ENCODE assay signal across 20 cellular contexts in the genomic region with DNA sequence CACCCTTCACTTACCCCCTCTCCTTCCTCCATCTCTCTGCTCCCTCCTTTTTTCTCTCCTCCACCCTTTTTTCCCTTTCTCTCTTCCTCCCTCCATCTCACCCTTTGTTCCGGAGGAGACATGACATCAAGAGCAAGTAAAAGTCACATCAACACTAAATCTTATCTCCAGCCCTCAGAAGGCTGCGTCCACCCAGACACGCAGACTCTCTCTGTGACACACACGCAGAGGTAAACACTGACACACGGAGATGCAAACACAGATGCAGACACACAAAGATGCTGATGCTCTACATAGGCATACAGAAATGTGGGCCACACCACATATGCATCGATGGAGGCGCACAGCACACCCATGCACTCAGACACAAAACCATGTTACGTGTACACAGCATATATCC. TPM values are rescaled to one million over a fixed set of nuclear protein-coding genes. Genes with fewer than 3 reads are reported as not detected.
DNase-seq lines count a peak whose midpoint lies in the region; ATAC-seq, FAIRE-seq and TF ChIP-seq lines count a peak whose summit lies in the region.
"Had no signal": no experiment of that assay in that cellular context is flagged by ENCODE, and none has a peak within 500 bp of the region (broad histone marks: within the 10 kb centered on the region; RNA-seq: fewer than 3 reads in every experiment).

No MANE protein-coding gene starts in this region.

- no peak overlapping the region for H3K56ac ChIP-seq in H1 (replicated peaks; ENCODE audit: insufficient read length, low read depth, low read length)

- H3K4me1 ChIP-seq in BLaER1 treated with 17β-estradiol and CSF1 and Interleukin-3, amounts not matched to agents 10 nM and 100 nM: peaks cover 31 to 61% (median 57%) of the 10 kb centered on the region in 10 experiments
- H3K4me1 ChIP-seq in H1 (replicated peaks in 1 of 4; ENCODE audit: control insufficient read depth in 3 of 4, insufficient read depth in 4 of 4, low read length in 3 of 4) (no peaks in the 10 kb centered on the region; a peak in 3 of 7 replicates), osteoblast (ENCODE audit: insufficient read depth, low read length) (no peaks in the 10 kb centered on the region), small intestine (ENCODE audit: control insufficient read depth in 2 of 2, insufficient read depth in 1 of 2, low read depth in 1 of 2, low read length in 1 of 2) (no peaks in the 10 kb centered on the region), kidney (ENCODE audit: control insufficient read depth in 1 of 2, insufficient read depth in 1 of 2, low read depth in 1 of 2, low read length in 2 of 2) (no peaks in the 10 kb centered on the region)

- no peak for FAIRE-seq in H1 (lab: Jason Lieb, UNC)
- FAIRE-seq in small intestine (lab: Jason Lieb, UNC): no peak
- FAIRE-seq in kidney (lab: Jason Lieb, UNC): no peak
- FAIRE-seq: H54 had no signal

- no peak for TF ChIP-seq EP300 in H1 (IDR thresholded peaks at IDR 0.05; ENCODE audit: borderline replicate concordance in 1 of 2, low read depth in 2 of 2, low read length in 2 of 2)

- peak overlapping the region in 4 of 11 experiments; percentile 66 to 76 (median 72); a peak in 3 of 22 replicates for H3K27ac ChIP-seq in BLaER1 treated with 17β-estradiol and CSF1 and Interleukin-3, amounts not matched to agents 10 nM and 100 nM
- no peak overlapping the region for H3K27ac ChIP-seq in H1 (ENCODE audit: low read depth, low read length)
- H3K27ac ChIP-seq in osteoblast (ENCODE audit: low read depth, low read length): no peak overlapping the region
- no peak overlapping the region for H3K27ac ChIP-seq in small intestine (ENCODE audit: low read depth in 1 of 2, low read length in 1 of 2)
- H3K27ac ChIP-seq in kidney (ENCODE audit: low read depth in 2 of 2, low read length in 2 of 2): no peak overlapping the region
- H3K27ac ChIP-seq: GM23248, HL-60 had no signal

- H3K4ac ChIP-seq in H1 (replicated peaks; ENCODE audit: insufficient read length, low read depth, low read length): no peak overlapping the region

- peaks cover 77% of the 10 kb centered on the region for H3K27me3 Mint-ChIP-seq in T-helper 17 cell
- H3K27me3 Mint-ChIP-seq in WTC11 (ENCODE audit: low read depth): peaks cover 54% of the 10 kb centered on the region

- H3K9me3 Mint-ChIP-seq in WTC11: no peaks in the 10 kb centered on the region
- H3K9me3 Mint-ChIP-seq: CD4-positive, alpha-beta memory T cell; HFFc6 had no signal

- H3K36me3 Mint-ChIP-seq in T-helper 17 cell (ENCODE audit: low read depth) (peaks cover 11% of the 10 kb centered on the region), WTC11 (no peaks in the 10 kb centered on the region)
- H3K36me3 Mint-ChIP-seq: CD14-positive monocyte; CD4-positive, alpha-beta memory T cell had no signal

- H3K14ac ChIP-seq in H1 (ENCODE audit: insufficient read length): no peak overlapping the region

- H3K79me1 ChIP-seq in H1 (ENCODE audit: low read depth, low read length): no peaks in the 10 kb centered on the region

- POLR2A ChIA-PET in H1 (lab: Charles Lee; ENCODE audit: partially characterized antibody) (interaction anchor here (1.6 to 4.3 kb wide), 2 partner anchors 10 to 14 kb away, joined by 4 to 10 read pairs; no protein-coding TSS in a partner anchor), WTC11 (lab: Charles Lee) (no interaction called here)

- no peak overlapping the region for H4K5ac ChIP-seq in H1 (ENCODE audit: insufficient read length, low read depth, low read length)

- no peaks in the 10 kb centered on the region for H4K20me1 ChIP-seq in BLaER1 treated with 17β-estradiol and CSF1 and Interleukin-3, amounts not matched to agents 10 nM and 100 nM
- no peaks in the 10 kb centered on the region for H4K20me1 ChIP-seq in H1 (replicated peaks in 1 of 2; ENCODE audit: control insufficient read depth in 1 of 2, insufficient read depth in 2 of 2, low read length in 2 of 2)
- no peaks in the 10 kb centered on the region for H4K20me1 ChIP-seq in osteoblast (ENCODE audit: insufficient read depth, low read length)

- 86% methylated on average over 8 of the region's 8 CpGs; no CpG with 5 or more reads in 1 of the 2 experiments for WGBS in H1 (ENCODE audit: extremely low coverage in 1 of 2, insufficient coverage in 1 of 2, insufficient read length in 1 of 2, insufficient replicate concordance in 2 of 2, low coverage in 1 of 2, low lambda C conversion rate in 2 of 2, missing lambda C conversion rate in 1 of 2), 2 experiments
- 61 to 80% (median 77%) methylated on average over 8 of the region's 8 CpGs for WGBS in small intestine, 3 donors

- H2BK12ac ChIP-seq in H1 (ENCODE audit: low read depth, low read length): no peak overlapping the region

- DNase-seq in T-helper 17 cell (no peak), H1 (ENCODE audit: low read depth in 1 of 2, low spot score in 2 of 2) (no peak), osteoblast (ENCODE audit: insufficient read length, low spot score, missing footprints) (peak; percentile 32), small intestine (no peak), kidney (no peak), WTC11 (ENCODE audit: low spot score) (no peak)
- DNase-seq: BE2C; CD4-positive, alpha-beta memory T cell; DMS153; DMS79; GF-D8; GM23248; HCEC 1CT; HFFc6 had no signal

- H3K27ac Mint-ChIP-seq in T-helper 17 cell (peak overlapping the region; percentile 21), WTC11 (no peak overlapping the region)
- H3K27ac Mint-ChIP-seq: CD14-positive monocyte, HFFc6 had no signal

- no peak overlapping the region for H2BK20ac ChIP-seq in H1 (ENCODE audit: low read length)

- H3K23me2 ChIP-seq in H1 (ENCODE audit: low read depth, low read length): 0 out of 2 replicates have a peak, but pooled peaks cover under 1% of the 10 kb centered on the region

- H4K8ac ChIP-seq in H1 (ENCODE audit: extremely low read depth, insufficient read depth, low read length): no peak overlapping the region

- no peak overlapping the region for H3K18ac ChIP-seq in H1 (ENCODE audit: extremely low read depth, low read length)

- H2BK120ac ChIP-seq in H1 (replicated peaks; ENCODE audit: low read depth, low read length): no peak overlapping the region

- H3K27me3 ChIP-seq in BLaER1 treated with 17β-estradiol and CSF1 and Interleukin-3, amounts not matched to agents 10 nM and 100 nM: no peaks in the 10 kb centered on the region
- H3K27me3 ChIP-seq in H1 (replicated peaks in 1 of 4; ENCODE audit: control insufficient read depth in 3 of 4, extremely low read depth in 1 of 4, insufficient read depth in 3 of 4, low read length in 3 of 4) (peaks cover 0 to 4% (median under 1%) of the 10 kb centered on the region in 4 experiments; a peak in 3 of 7 replicates), osteoblast (ENCODE audit: insufficient read depth, low read length) (peaks cover 62% of the 10 kb centered on the region), small intestine (ENCODE audit: control insufficient read depth in 2 of 2, insufficient read depth in 2 of 2, low read length in 2 of 2) (peaks cover 2 to 3% of the 10 kb centered on the region in 2 donors)
- H3K27me3 ChIP-seq: BE2C had no signal

- H2BK15ac ChIP-seq in H1 (ENCODE audit: low read length): peak overlapping the region; percentile 24; the same call in 1 of the 2 replicates

- TF ChIP-seq CTCF in H1 (IDR thresholded peaks at IDR 0.05; ENCODE audit: control extremely low read depth in 1 of 3, insufficient read depth in 1 of 3, low read depth in 1 of 3, low read length in 3 of 3) (no peak), osteoblast (IDR thresholded peaks at IDR 0.05; ENCODE audit: extremely low read depth, low read depth, low read length) (no peak), kidney (IDR thresholded peaks at IDR 0.05; ENCODE audit: borderline replicate concordance, extremely low read depth, insufficient read depth) (no peak), WTC11 (IDR thresholded peaks at IDR 0.05) (no peak)

- H2AFZ ChIP-seq in H1 (ENCODE audit: low read length) (no peak overlapping the region), osteoblast (ENCODE audit: low read length) (no peak overlapping the region)
- H2AFZ ChIP-seq: GM23248 had no signal

- no peak overlapping the region for H4K91ac ChIP-seq in H1 (replicated peaks; ENCODE audit: insufficient read length, low read length)

- TF ChIP-seq POLR2A in H1 (IDR thresholded peaks at IDR 0.05; ENCODE audit: control extremely low read depth in 1 of 2, low read depth in 2 of 2, low read length in 2 of 2): no peak

- no peak for ATAC-seq in T-helper 17 cell
- ATAC-seq in WTC11: no peak

- no peaks in the 10 kb centered on the region for H3K36me3 ChIP-seq in BLaER1 treated with 17β-estradiol and CSF1 and Interleukin-3, amounts not matched to agents 10 nM and 100 nM
- H3K36me3 ChIP-seq in H1 (ENCODE audit: control insufficient read depth in 2 of 4, insufficient read depth in 4 of 4, low read length in 3 of 4) (no peaks in the 10 kb centered on the region), osteoblast (ENCODE audit: insufficient read depth, low read length) (no peaks in the 10 kb centered on the region), small intestine (ENCODE audit: control insufficient read depth in 2 of 2, insufficient read depth in 2 of 2, low read length in 2 of 2) (no peaks in the 10 kb centered on the region), kidney (ENCODE audit: control insufficient read depth in 1 of 2, insufficient read depth in 2 of 2, low read length in 2 of 2) (no peaks in the 10 kb centered on the region)
- H3K36me3 ChIP-seq: BE2C had no signal

- no peak overlapping the region for H3K4me3 Mint-ChIP-seq in T-helper 17 cell
- H3K4me3 Mint-ChIP-seq in WTC11: no peak overlapping the region
- H3K4me3 Mint-ChIP-seq: CD14-positive monocyte; CD4-positive, alpha-beta memory T cell; HFFc6 had no signal

- H3K4me2 ChIP-seq in BLaER1 treated with 17β-estradiol and CSF1 and Interleukin-3, amounts not matched to agents 10 nM and 100 nM: peak overlapping the region in 9 of 11 experiments; percentile 71 to 95 (median 92); a peak in 18 of 22 replicates
- no peak overlapping the region for H3K4me2 ChIP-seq in H1 (ENCODE audit: insufficient read depth in 1 of 2, low read depth in 2 of 2, low read length in 2 of 2)
- H3K4me2 ChIP-seq in osteoblast (ENCODE audit: insufficient read depth, low read length): no peak overlapping the region

- no peak overlapping the region for H3K4me3 ChIP-seq in BLaER1 treated with 17β-estradiol and CSF1 and Interleukin-3, amounts not matched to agents 10 nM and 100 nM
- H3K4me3 ChIP-seq in H1 (ENCODE audit: extremely low read depth in 1 of 4, insufficient read depth in 2 of 4, low read depth in 3 of 4, low read length in 4 of 4) (no peak overlapping the region), osteoblast (ENCODE audit: insufficient read depth, low read length) (no peak overlapping the region), small intestine (ENCODE audit: low read depth in 1 of 2, low read length in 2 of 2) (no peak overlapping the region), kidney (ENCODE audit: low read length in 2 of 2) (no peak overlapping the region)
- H3K4me3 ChIP-seq: GM23248 had no signal

- H3K79me2 ChIP-seq in H1 (ENCODE audit: control insufficient read depth in 1 of 2, insufficient read depth in 2 of 2, low read length in 2 of 2): no peaks in the 10 kb centered on the region
- no peaks in the 10 kb centered on the region for H3K79me2 ChIP-seq in osteoblast (ENCODE audit: insufficient read depth, low read length)

- no peak overlapping the region for H3K9ac ChIP-seq in BLaER1 treated with 17β-estradiol and CSF1 and Interleukin-3, amounts not matched to agents 10 nM and 100 nM
- no peak overlapping the region for H3K9ac ChIP-seq in H1 (replicated peaks in 1 of 4; ENCODE audit: extremely low read depth in 1 of 4, low read depth in 3 of 4, low read length in 3 of 4)
- no peak overlapping the region for H3K9ac ChIP-seq in kidney (ENCODE audit: low read length in 2 of 2)
- H3K9ac ChIP-seq: GM23248 had no signal

- CTCF ChIA-PET in H1 (lab: Charles Lee; ENCODE audit: partially characterized antibody): interaction anchor here (1.0 to 5.2 kb wide), 5 partner anchors 7 to 48 kb away, joined by 4 to 30 read pairs (median 4); partner anchors contain the start of gene RASGRP2
- CTCF ChIA-PET in WTC11 (lab: Charles Lee): interaction anchor here (1.0 to 3.5 kb wide), 2 partner anchors 7 to 192 kb away, joined by 3 to 31 read pairs; no protein-coding TSS in a partner anchor

- intact Hi-C loops in kidney (cut with DNase I): no loop called here

- H3K9me3 ChIP-seq in BLaER1 treated with 17β-estradiol and CSF1 and Interleukin-3, amounts not matched to agents 10 nM and 100 nM (replicated peaks in 1 of 11): no peaks in the 10 kb centered on the region
- H3K9me3 ChIP-seq in T-helper 17 cell (ENCODE audit: control insufficient read depth, low read length, poor library complexity, severe bottlenecking) (no peaks in the 10 kb centered on the region), H1 (ENCODE audit: insufficient read depth in 2 of 2, low read depth in 1 of 2, low read length in 1 of 2) (no peaks in the 10 kb centered on the region), osteoblast (ENCODE audit: low read depth, low read length) (no peaks in the 10 kb centered on the region), small intestine (ENCODE audit: control insufficient read depth, low read depth) (no peaks in the 10 kb centered on the region), kidney (ENCODE audit: control insufficient read depth in 1 of 2, low read length in 2 of 2) (no peaks in the 10 kb centered on the region)
- H3K9me3 ChIP-seq: BE2C had no signal

- no peak for TF ChIP-seq RAD21 in H1 (IDR thresholded peaks at IDR 0.05 in 1 of 2, conservative IDR thresholded peaks at IDR 0.05 in 1 of 2; ENCODE audit: low read depth in 2 of 2, low read length in 2 of 2)

- no peak overlapping the region for H2BK5ac ChIP-seq in H1 (ENCODE audit: low read depth, low read length)

- H2AK5ac ChIP-seq in H1 (ENCODE audit: low read depth, low read length): 0 out of 2 replicates have a peak overlapping the region, but pooled peaks have one; percentile 20

- no peak overlapping the region for H3K23ac ChIP-seq in H1 (ENCODE audit: insufficient read length)

- H3K4me1 Mint-ChIP-seq in T-helper 17 cell (peaks cover 17% of the 10 kb centered on the region), WTC11 (peaks cover 21% of the 10 kb centered on the region)

RNA-seq across cellular contexts. Expression of gene NRXN2, which starts 27.0 kb away (rescaled TPM):
- under 1 TPM; 0.21 to 0.32 TPM for total RNA-seq in T-helper 17 cell
- total RNA-seq in H1 (2021; fragmentation: NEBNext Ultra II Directional; extraction: Animal tissue kit (Norgen Biotek cat#: 25700)): 11.4 and 11.5 TPM in 2 replicates
- polyA plus RNA-seq in H1 (2011; rRNA removed): 1.3 and 5.7 TPM in 2 replicates
- 2.4 TPM for polyA plus RNA-seq in H1 (2011; cell fraction: cytosol; rRNA removed)
- 7.0 TPM for polyA plus RNA-seq in H1 (2011; cell fraction: nucleus; rRNA removed)
- polyA plus RNA-seq in H1 (2012, experiment 1 of 2): 6.8 to 12.4 TPM (median 9.6 TPM) in 4 replicates
- 4.9 TPM for polyA plus RNA-seq in H1 (2012, experiment 2 of 2)
- 11.2 TPM for polyA plus RNA-seq in H1 (2013, experiment 1 of 2)
- 12.9 TPM for polyA plus RNA-seq in H1 (2013, experiment 2 of 2)
- 10.7 and 12.0 TPM in 2 replicates for polyA minus RNA-seq in H1 (2011; rRNA and poly(A)+ RNA removed)
- polyA minus RNA-seq in H1 (2011; cell fraction: cytosol; rRNA and poly(A)+ RNA removed): 8.7 TPM
- polyA minus RNA-seq in H1 (2011; cell fraction: nucleus; rRNA and poly(A)+ RNA removed): 10.3 TPM
- 62.5 and 90.1 TPM in 2 replicates for total RNA-seq in osteoblast
- polyA plus RNA-seq in small intestine: 1 to 10 TPM in 2 of 3 donors, under 1 TPM in 1; 0.45 to 4.4 (median 1.1) TPM
- total RNA-seq in kidney: 13.3 TPM
- polyA plus RNA-seq in kidney (ENCODE audit: insufficient read depth, low read depth, low replicate concordance): 22.0 TPM
- total RNA-seq in WTC11 (2021): 8.0 to 10.4 TPM (median 8.6 TPM) in 3 replicates
- polyA plus RNA-seq: CD14-positive monocyte; CD4-positive, alpha-beta memory T cell had no signal

RNA-seq across cellular contexts. Expression of gene RASGRP2, which starts 47.9 kb away (rescaled TPM):
- total RNA-seq in T-helper 17 cell: 100 to 1,000 TPM; 464 to 502 TPM
- total RNA-seq in H1 (2021; fragmentation: NEBNext Ultra II Directional; extraction: Animal tissue kit (Norgen Biotek cat#: 25700)): 37.9 and 40.6 TPM in 2 replicates
- polyA plus RNA-seq in H1 (2011; rRNA removed): 45.7 and 50.4 TPM in 2 replicates
- polyA plus RNA-seq in H1 (2011; cell fraction: cytosol; rRNA removed): 41.1 TPM
- polyA plus RNA-seq in H1 (2011; cell fraction: nucleus; rRNA removed): 127 TPM
- polyA plus RNA-seq in H1 (2012, experiment 1 of 2): 30.1 to 58.0 TPM (median 54.6 TPM) in 4 replicates
- polyA plus RNA-seq in H1 (2012, experiment 2 of 2): 31.1 TPM
- polyA plus RNA-seq in H1 (2013, experiment 1 of 2): 33.0 TPM
- polyA plus RNA-seq in H1 (2013, experiment 2 of 2): 34.6 TPM
- 14.8 and 18.9 TPM in 2 replicates for polyA minus RNA-seq in H1 (2011; rRNA and poly(A)+ RNA removed)
- polyA minus RNA-seq in H1 (2011; cell fraction: cytosol; rRNA and poly(A)+ RNA removed): 12.3 TPM
- 24.8 TPM for polyA minus RNA-seq in H1 (2011; cell fraction: nucleus; rRNA and poly(A)+ RNA removed)
- total RNA-seq in osteoblast: 0.29 TPM in 1 of 2 replicates, not detected in the other
- polyA plus RNA-seq in small intestine: 10 to 100 TPM in 1 of 3 donors, 1 to 10 TPM in 2; 2.9 to 14.6 (median 4.6) TPM
- total RNA-seq in kidney: 42.6 TPM
- polyA plus RNA-seq in kidney (ENCODE audit: insufficient read depth, low read depth, low replicate concordance): 14.1 TPM
- 31.9 to 41.5 TPM (median 40.3 TPM) in 3 replicates for total RNA-seq in WTC11 (2021)
- total RNA-seq: Daoy, GM23248, HT1080 had no signal

Comparison
In these comparisons a context has a peak if more than half of its experiments do, and no peak if none do; other contexts are left out.
1. H3K4me2 ChIP-seq: peak in BLaER1 treated with 17β-estradiol and CSF1 and Interleukin-3, amounts not matched to agents 10 nM and 100 nM (9 of 11); none in H1 (0 of 2) and osteoblast (single experiment).
2. RNA of gene RASGRP2, which starts 47.9 kb away (total RNA-seq): 464 to 502 TPM in T-helper 17 cell, 42.6 TPM in kidney (single experiment), 37.9 to 40.6 TPM in H1 and 31.9 to 41.5 TPM in WTC11; 0.29 TPM in osteoblast; every median in the first group is over 10 times any median in the second.